Comparison of ENCODE assay signal across 15 cellular contexts in the genomic region with DNA sequence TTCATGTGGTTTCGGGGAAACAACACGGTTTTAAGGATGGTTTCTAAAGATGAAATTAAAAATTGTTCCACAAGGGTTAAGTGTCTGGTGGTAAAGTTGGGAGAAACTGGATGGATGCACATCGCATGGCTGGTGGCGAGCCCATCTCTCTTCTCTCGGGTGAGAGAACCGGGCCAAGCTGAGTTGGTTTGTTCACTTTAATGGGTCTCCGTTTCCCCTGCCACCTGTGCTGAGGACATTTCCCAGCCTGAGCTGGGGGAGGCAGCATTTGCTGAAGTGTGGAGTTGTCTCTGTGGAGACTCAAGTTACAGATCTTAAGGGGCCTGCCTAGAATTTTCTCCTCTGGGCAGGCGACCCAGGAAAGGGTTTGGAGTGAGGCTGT. TPM values are rescaled to one million over a fixed set of nuclear protein-coding genes. Genes with fewer than 3 reads are reported as not detected.
A peak's percentile ranks its signal among the peaks of the same experiment; 100 is the strongest.
DNase-seq lines count a peak whose midpoint lies in the region; ATAC-seq and TF ChIP-seq lines count a peak whose summit lies in the region.
"Had no signal": no experiment of that assay in that cellular context is flagged by ENCODE, and none has a peak within 500 bp of the region (broad histone marks: within the 10 kb centered on the region; RNA-seq: fewer than 3 reads in every experiment).

No MANE protein-coding gene starts in this region.

- H4K8ac ChIP-seq in mesenchymal stem cell (ENCODE audit: low read length), result peak overlapping the region; percentile 39

- H3F3A ChIP-seq in GM23248 (ENCODE audit: insufficient read depth), result peaks cover 85% of the 10 kb centered on the region

- H4K91ac ChIP-seq in mesenchymal stem cell (ENCODE audit: low read length), result no peak overlapping the region

- peaks cover 26% of the 10 kb centered on the region for H3K4me1 Mint-ChIP-seq in WTC11

- in situ Hi-C loops in GM23248 (cut with MboI), result no loop called here

- no peak overlapping the region for H3K4ac ChIP-seq in mesenchymal stem cell (ENCODE audit: low read depth in 1 of 2, low read length in 2 of 2)

- H2AFZ ChIP-seq in GM23248 (no peak overlapping the region), mesenchymal stem cell (ENCODE audit: low read depth, low read length) (no peak overlapping the region)
- H2AFZ ChIP-seq: PC-9 had no signal

- H2BK120ac ChIP-seq in mesenchymal stem cell (ENCODE audit: low read depth, low read length), result no peak overlapping the region

- no peak overlapping the region for H3K23ac ChIP-seq in mesenchymal stem cell (ENCODE audit: low read length in 2 of 2)

- H3K79me2 ChIP-seq in GM23248 (ENCODE audit: insufficient read depth), result peaks cover 97% of the 10 kb centered on the region

- H3K79me1 ChIP-seq in mesenchymal stem cell (replicated peaks; ENCODE audit: low read length, poor library complexity, severe bottlenecking), result peaks cover 12% of the 10 kb centered on the region

- H4K20me1 ChIP-seq in GM23248 (ENCODE audit: insufficient read depth), result peaks cover 32% of the 10 kb centered on the region

- H3K4me1 ChIP-seq in GM23248 (ENCODE audit: insufficient read depth) (peaks cover 13% of the 10 kb centered on the region), mesenchymal stem cell (ENCODE audit: control insufficient read depth, insufficient read depth, low read depth, low read length) (peaks cover 11% of the 10 kb centered on the region)

- DNase-seq in GM23248, result no peak
- no peak for DNase-seq in WTC11 (ENCODE audit: low spot score)
- DNase-seq in mesenchymal stem cell, result no peak
- DNase-seq: AML-193, body of pancreas, left lung, MM.1S, NCI-H2029 treated with DMSO at 0.1 percent for 48 hours, NCI-H524 treated with DMSO at 0.1 percent for 48 hours, PC-9, SW 1271 had no signal

- TF ChIP-seq CTCF in WTC11 (IDR thresholded peaks at IDR 0.05), result no peak

- no peak overlapping the region for H3K4me3 ChIP-seq in GM23248
- no peak overlapping the region for H3K4me3 ChIP-seq in mesenchymal stem cell (ENCODE audit: insufficient read depth in 1 of 2, low read depth in 1 of 2, low read length in 2 of 2)
- H3K4me3 ChIP-seq: body of pancreas, left lung, PC-9 had no signal

- H3K9me2 ChIP-seq in GM23248 (ENCODE audit: insufficient read depth), result no peaks in the 10 kb centered on the region

- H3K27ac Mint-ChIP-seq in WTC11, result no peak overlapping the region

- no peak overlapping the region for H2BK15ac ChIP-seq in mesenchymal stem cell (ENCODE audit: low read depth, poor library complexity, severe bottlenecking)

- H3K36me3 ChIP-seq in GM23248 (ENCODE audit: low read depth), result peaks cover 98% of the 10 kb centered on the region
- peaks cover 67 to 100% of the 10 kb centered on the region in 2 experiments for H3K36me3 ChIP-seq in mesenchymal stem cell (ENCODE audit: control insufficient read depth in 1 of 2, insufficient read depth in 2 of 2, low read depth in 1 of 2, low read length in 2 of 2)

- 0 out of 2 replicates have a peak overlapping the region, but pooled peaks have one; percentile 7 for H3K9ac ChIP-seq in GM23248
- peak overlapping the region; percentile 50 for H3K9ac ChIP-seq in mesenchymal stem cell (ENCODE audit: low read length)

- H3K27ac ChIP-seq in GM23248 (no peak overlapping the region), mesenchymal stem cell (ENCODE audit: low read length, poor library complexity, severe bottlenecking) (no peak overlapping the region)
- H3K27ac ChIP-seq: body of pancreas, left lung, PC-9 had no signal

- no peak overlapping the region for H3K14ac ChIP-seq in mesenchymal stem cell (ENCODE audit: low read length in 2 of 2)

- ATAC-seq in WTC11, result no peak; the same call in 1 of the 2 replicates
- ATAC-seq in GM21526 (IDR thresholded peaks at IDR 0.05; ENCODE audit: low FRiP score, unreplicated experiment), result no peak
- ATAC-seq in GM18868 (IDR thresholded peaks at IDR 0.05; ENCODE audit: unreplicated experiment), result no peak
- ATAC-seq in HG03378 (IDR thresholded peaks at IDR 0.05; ENCODE audit: unreplicated experiment), result no peak
- ATAC-seq: body of pancreas, left lung had no signal

- H2BK5ac ChIP-seq in mesenchymal stem cell (ENCODE audit: low read depth, low read length, poor library complexity, severe bottlenecking), result no peak overlapping the region

- no peak overlapping the region for H3K4me2 ChIP-seq in GM23248 (ENCODE audit: unreplicated experiment)
- no peak overlapping the region for H3K4me2 ChIP-seq in mesenchymal stem cell (ENCODE audit: low read length, poor library complexity, severe bottlenecking)
- H3K4me2 ChIP-seq: PC-9 had no signal

- POLR2A ChIA-PET in WTC11 (lab: Charles Lee), result interaction anchor here (0.6 to 1.7 kb wide), 3 partner anchors 14 to 247 kb away, joined by 5 to 7 read pairs (median 6); partner anchors contain the start of gene PYCARD

- no peaks in the 10 kb centered on the region for H3K9me3 Mint-ChIP-seq in WTC11

- no peak overlapping the region for H3K18ac ChIP-seq in mesenchymal stem cell (ENCODE audit: low read depth in 1 of 2, low read length in 2 of 2)

- H3K27me3 Mint-ChIP-seq in WTC11 (ENCODE audit: low read depth), result no peaks in the 10 kb centered on the region

- no peak overlapping the region for H2BK12ac ChIP-seq in mesenchymal stem cell (ENCODE audit: low read length in 2 of 2)

- H3K27me3 ChIP-seq in GM23248 (replicated peaks; ENCODE audit: insufficient read depth) (no peaks in the 10 kb centered on the region), mesenchymal stem cell (ENCODE audit: control insufficient read depth in 1 of 2, insufficient read depth in 1 of 2, low read length in 2 of 2) (no peaks in the 10 kb centered on the region)
- H3K27me3 ChIP-seq: body of pancreas, left lung had no signal

- CTCF ChIA-PET in WTC11 (lab: Charles Lee), result no interaction called here

- no peak overlapping the region for H2AK5ac ChIP-seq in mesenchymal stem cell (ENCODE audit: low read length, severe bottlenecking)

- H3K4me3 Mint-ChIP-seq in WTC11, result no peak overlapping the region

- H3K36me3 Mint-ChIP-seq in WTC11, result peaks cover 99% of the 10 kb centered on the region

- 81 to 84% methylated on average over 8 of the region's 8 CpGs for WGBS in GM23248 (ENCODE audit: low coverage in 1 of 2, low lambda C conversion rate in 2 of 2, missing lambda C conversion rate in 2 of 2), 2 experiments
- 95% methylated on average over 8 of the region's 8 CpGs for WGBS in mesenchymal stem cell

- H3K9me3 ChIP-seq in GM23248 (ENCODE audit: low read depth) (no peaks in the 10 kb centered on the region), mesenchymal stem cell (ENCODE audit: control insufficient read depth, low read length) (no peaks in the 10 kb centered on the region)
- H3K9me3 ChIP-seq: body of pancreas, left lung had no signal

TF ChIP-seq in WTC11, 78 proteins besides CTCF, POLR2A, EP300 and RAD21:
- no peak for TF ChIP-seq MXD4 (CRISPR knock-in tag; IDR thresholded peaks at IDR 0.05; ENCODE audit: borderline replicate concordance)
- TF ChIP-seq, protein P1, sequence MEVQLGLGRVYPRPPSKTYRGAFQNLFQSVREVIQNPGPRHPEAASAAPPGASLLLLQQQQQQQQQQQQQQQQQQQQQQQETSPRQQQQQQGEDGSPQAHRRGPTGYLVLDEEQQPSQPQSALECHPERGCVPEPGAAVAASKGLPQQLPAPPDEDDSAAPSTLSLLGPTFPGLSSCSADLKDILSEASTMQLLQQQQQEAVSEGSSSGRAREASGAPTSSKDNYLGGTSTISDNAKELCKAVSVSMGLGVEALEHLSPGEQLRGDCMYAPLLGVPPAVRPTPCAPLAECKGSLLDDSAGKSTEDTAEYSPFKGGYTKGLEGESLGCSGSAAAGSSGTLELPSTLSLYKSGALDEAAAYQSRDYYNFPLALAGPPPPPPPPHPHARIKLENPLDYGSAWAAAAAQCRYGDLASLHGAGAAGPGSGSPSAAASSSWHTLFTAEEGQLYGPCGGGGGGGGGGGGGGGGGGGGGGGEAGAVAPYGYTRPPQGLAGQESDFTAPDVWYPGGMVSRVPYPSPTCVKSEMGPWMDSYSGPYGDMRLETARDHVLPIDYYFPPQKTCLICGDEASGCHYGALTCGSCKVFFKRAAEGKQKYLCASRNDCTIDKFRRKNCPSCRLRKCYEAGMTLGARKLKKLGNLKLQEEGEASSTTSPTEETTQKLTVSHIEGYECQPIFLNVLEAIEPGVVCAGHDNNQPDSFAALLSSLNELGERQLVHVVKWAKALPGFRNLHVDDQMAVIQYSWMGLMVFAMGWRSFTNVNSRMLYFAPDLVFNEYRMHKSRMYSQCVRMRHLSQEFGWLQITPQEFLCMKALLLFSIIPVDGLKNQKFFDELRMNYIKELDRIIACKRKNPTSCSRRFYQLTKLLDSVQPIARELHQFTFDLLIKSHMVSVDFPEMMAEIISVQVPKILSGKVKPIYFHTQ (CRISPR knock-in tag; IDR thresholded peaks at IDR 0.05), result peak; percentile 57; the same call in 1 of the 2 replicates

RNA-seq across cellular contexts. Expression of gene FUS, which starts 7.9 kb away (rescaled TPM):
- total RNA-seq in GM23248 (2014; rRNA removed; shearing (Covaris generic)), result 22.5 and 28.3 TPM in 2 replicates
- 154 and 166 TPM in 2 replicates for polyA plus RNA-seq in GM23248 (2016; fragmentation: Nextera tagmentation; extraction: Ambion mirVana)
- 631 to 770 TPM (median 679 TPM) in 3 replicates for total RNA-seq in WTC11 (2021)
- polyA plus RNA-seq in mesenchymal stem cell (2013, experiment 1 of 2), result 358 TPM
- polyA plus RNA-seq in mesenchymal stem cell (2013, experiment 2 of 2), result 365 TPM

RNA-seq across cellular contexts. Expression of gene PYCARD, which starts 14.8 kb away (rescaled TPM):
- 20.1 and 28.1 TPM in 2 replicates for total RNA-seq in GM23248 (2014; rRNA removed; shearing (Covaris generic))
- 23.1 and 24.3 TPM in 2 replicates for polyA plus RNA-seq in GM23248 (2016; fragmentation: Nextera tagmentation; extraction: Ambion mirVana)
- 35.2 to 45.5 TPM (median 42.4 TPM) in 3 replicates for total RNA-seq in WTC11 (2021)
- 30.8 TPM for polyA plus RNA-seq in mesenchymal stem cell (2013, experiment 1 of 2)
- 31.8 TPM for polyA plus RNA-seq in mesenchymal stem cell (2013, experiment 2 of 2)

RNA-seq across cellular contexts. Expression of gene TRIM72, which starts 26.1 kb away (rescaled TPM):
- not detected in 2 replicates for total RNA-seq in GM23248 (2014; rRNA removed; shearing (Covaris generic))
- polyA plus RNA-seq in GM23248 (2016; fragmentation: Nextera tagmentation; extraction: Ambion mirVana), result not detected in 2 replicates
- 1.8 to 2.5 TPM (median 2.4 TPM) in 3 replicates for total RNA-seq in WTC11 (2021)
- polyA plus RNA-seq in mesenchymal stem cell (2013, experiment 1 of 2), result not detected
- not detected for polyA plus RNA-seq in mesenchymal stem cell (2013, experiment 2 of 2)
- total RNA-seq: body of pancreas, renal cortical epithelial cell had no signal

RNA-seq across cellular contexts. Expression of gene PYDC1, which starts 29.1 kb away (rescaled TPM):
- total RNA-seq in GM23248 (2014; rRNA removed; shearing (Covaris generic)), result not detected in 2 replicates
- polyA plus RNA-seq in GM23248 (2016; fragmentation: Nextera tagmentation; extraction: Ambion mirVana), result not detected in 2 replicates
- 1.9 to 9.5 TPM (median 6.1 TPM) in 3 replicates for total RNA-seq in WTC11 (2021)
- not detected for polyA plus RNA-seq in mesenchymal stem cell (2013, experiment 1 of 2)
- not detected for polyA plus RNA-seq in mesenchymal stem cell (2013, experiment 2 of 2)
- total RNA-seq: body of pancreas, left lung, PC-9, renal cortical epithelial cell had no signal

RNA-seq across cellular contexts. Expression of gene PRSS36, which starts 37.9 kb away (rescaled TPM):
- 0.13 TPM in 1 of 2 replicates, not detected in the other for total RNA-seq in GM23248 (2014; rRNA removed; shearing (Covaris generic))
- polyA plus RNA-seq in GM23248 (2016; fragmentation: Nextera tagmentation; extraction: Ambion mirVana), result 0.19 and 2.2 TPM in 2 replicates
- total RNA-seq in WTC11 (2021), result 0.48 to 1.5 TPM (median 1.3 TPM) in 3 replicates
- 0.29 TPM for polyA plus RNA-seq in mesenchymal stem cell (2013, experiment 1 of 2)
- polyA plus RNA-seq in mesenchymal stem cell (2013, experiment 2 of 2), result 0.14 TPM

Comparison
In these comparisons a context has a peak if more than half of its experiments do, and no peak if none do; other contexts are left out.
1. RNA of gene FUS, which starts 7.9 kb away (total RNA-seq): 631 to 770 TPM in WTC11; 22.5 to 28.3 TPM in GM23248; every median in the first group is over 10 times any median in the second.